1 cellular context compared by ENCODE assay signal in genomic region chr20:1503564-1504227, GRCh38.
TF ChIP-seq lines count a peak whose summit lies in the region.

No MANE protein-coding gene starts in this region.

TF ChIP-seq in HepG2, 621 proteins besides CTCF, POLR2A, EP300 and RAD21 (continued from another document and continues in another):
- TF ChIP-seq ZNF710 (CRISPR knock-in tag; IDR thresholded peaks at IDR 0.05; ENCODE audit: borderline replicate concordance) = no peak
- no peak for TF ChIP-seq ZNF816 (CRISPR knock-in tag; IDR thresholded peaks at IDR 0.05; ENCODE audit: borderline replicate concordance)
- no peak for TF ChIP-seq RARG (CRISPR knock-in tag; IDR thresholded peaks at IDR 0.05; ENCODE audit: low read depth)
- TF ChIP-seq RBFOX2 (IDR thresholded peaks at IDR 0.05; ENCODE audit: low read depth, low read length) = no peak
- TF ChIP-seq PAF1 (CRISPR knock-in tag; IDR thresholded peaks at IDR 0.05) = no peak
- TF ChIP-seq TOE1 (CRISPR knock-in tag; IDR thresholded peaks at IDR 0.05) = no peak
- no peak for TF ChIP-seq POGZ (CRISPR knock-in tag; IDR thresholded peaks at IDR 0.05)
- TF ChIP-seq ASH2L (IDR thresholded peaks at IDR 0.05; ENCODE audit: insufficient read length, low read depth, low read length) = peak; percentile 52
- TF ChIP-seq CENPX (CRISPR knock-in tag; IDR thresholded peaks at IDR 0.05) = no peak
- no peak for TF ChIP-seq PRDM10 (CRISPR knock-in tag; IDR thresholded peaks at IDR 0.05; ENCODE audit: low read depth)
- TF ChIP-seq MIER3 (CRISPR knock-in tag; IDR thresholded peaks at IDR 0.05; ENCODE audit: borderline replicate concordance) = 0 out of 2 replicates have a peak, but pooled peaks have one; percentile 49
- no peak for TF ChIP-seq TBX3 (IDR thresholded peaks at IDR 0.05; ENCODE audit: borderline replicate concordance)
- no peak for TF ChIP-seq RFX3 (CRISPR knock-in tag; IDR thresholded peaks at IDR 0.05)
- TF ChIP-seq ELF1 (CRISPR knock-in tag; IDR thresholded peaks at IDR 0.05) = peak; percentile 57; the same call in 1 of the 2 replicates
- no peak for TF ChIP-seq ZNF549 (CRISPR knock-in tag; IDR thresholded peaks at IDR 0.05)
- no peak for TF ChIP-seq KDM5B (CRISPR knock-in tag; IDR thresholded peaks at IDR 0.05; ENCODE audit: borderline replicate concordance)
- TF ChIP-seq SNRNP70 (IDR thresholded peaks at IDR 0.05; ENCODE audit: low read depth, low read length) = no peak
- TF ChIP-seq ZNF788 (CRISPR knock-in tag; IDR thresholded peaks at IDR 0.05; ENCODE audit: borderline replicate concordance) = peak; percentile 20; the same call in 1 of the 2 replicates
- no peak for TF ChIP-seq MAX (IDR thresholded peaks at IDR 0.05)
- TF ChIP-seq TGIF2 (CRISPR knock-in tag; IDR thresholded peaks at IDR 0.05) = 0 out of 2 replicates have a peak, but pooled peaks have one; percentile 36
- TF ChIP-seq POLR2AphosphoS5 (IDR thresholded peaks at IDR 0.05; ENCODE audit: low read depth, low read length) = no peak
- no peak for TF ChIP-seq RBM22 (optimal IDR thresholded peaks at IDR 0.05; ENCODE audit: low read length)
- TF ChIP-seq CERS6 (CRISPR knock-in tag; IDR thresholded peaks at IDR 0.05) = no peak
- no peak for TF ChIP-seq ZNF687 (CRISPR knock-in tag; IDR thresholded peaks at IDR 0.05)
- 0 out of 2 replicates have a peak, but pooled peaks have one; percentile 1 for TF ChIP-seq NFE2L2 (IDR thresholded peaks at IDR 0.05; ENCODE audit: low read length)
- no peak for TF ChIP-seq ZNF563 (CRISPR knock-in tag; IDR thresholded peaks at IDR 0.05)
- no peak for TF ChIP-seq ZNF556 (CRISPR knock-in tag; IDR thresholded peaks at IDR 0.05; ENCODE audit: borderline replicate concordance)
- no peak for TF ChIP-seq SIN3A (IDR thresholded peaks at IDR 0.05; ENCODE audit: borderline replicate concordance, low read depth, low read length)
- TF ChIP-seq HNRNPK (IDR thresholded peaks at IDR 0.05; ENCODE audit: low read depth, low read length, poor library complexity, severe bottlenecking) = no peak
- TF ChIP-seq YEATS2 (CRISPR knock-in tag; IDR thresholded peaks at IDR 0.05; ENCODE audit: borderline replicate concordance) = peak; percentile 69; the same call in 1 of the 2 replicates
- no peak for TF ChIP-seq ZBTB39 (CRISPR knock-in tag; IDR thresholded peaks at IDR 0.05)
- no peak for TF ChIP-seq SCMH1 (CRISPR knock-in tag; IDR thresholded peaks at IDR 0.05; ENCODE audit: borderline replicate concordance)
- no peak for TF ChIP-seq ZNF567 (CRISPR knock-in tag; IDR thresholded peaks at IDR 0.05; ENCODE audit: borderline replicate concordance)
- TF ChIP-seq TRIM24 (CRISPR knock-in tag; IDR thresholded peaks at IDR 0.05) = no peak
- TF ChIP-seq SP140L (CRISPR knock-in tag; IDR thresholded peaks at IDR 0.05; ENCODE audit: borderline replicate concordance) = peak; percentile 94
- TF ChIP-seq NAIF1 (CRISPR knock-in tag; IDR thresholded peaks at IDR 0.05; ENCODE audit: borderline replicate concordance) = no peak
- TF ChIP-seq SNAPC4 (CRISPR knock-in tag; IDR thresholded peaks at IDR 0.05) = no peak
- TF ChIP-seq CSRNP2 (CRISPR knock-in tag; conservative IDR thresholded peaks at IDR 0.05; ENCODE audit: low read depth) = no peak
- peak; percentile 87; the same call in 1 of the 2 replicates for TF ChIP-seq ZNF792 (CRISPR knock-in tag; IDR thresholded peaks at IDR 0.05)
